In genomic region chr3:56921573-56922571, GRCh38 we compare ENCODE assay signal across 9 cellular contexts.
A peak's percentile ranks its signal among the peaks of the same experiment; 100 is the strongest.
DNase-seq lines count a peak whose midpoint lies in the region; ATAC-seq and TF ChIP-seq lines count a peak whose summit lies in the region.
"Had no signal": no experiment of that assay in that cellular context is flagged by ENCODE, and none has a peak within 500 bp of the region (broad histone marks: within the 10 kb centered on the region; RNA-seq: fewer than 3 reads in every experiment).

No MANE protein-coding gene starts in this region.

- H3K36me3 Mint-ChIP-seq in CD8-positive, alpha-beta T cell = no peaks in the 10 kb centered on the region

- ATAC-seq in CD8-positive, alpha-beta T cell = no peak
- no peak for ATAC-seq in GM18868 (IDR thresholded peaks at IDR 0.05; ENCODE audit: unreplicated experiment)

- CTCF ChIA-PET in CD8-positive, alpha-beta T cell (lab: Charles Lee) = interaction anchor here (0.7 to 1.0 kb wide), 3 partner anchors 67 to 121 kb away, joined by 3 to 6 read pairs (median 4); no protein-coding TSS in a partner anchor

- TF ChIP-seq CTCF in CD8-positive, alpha-beta T cell (IDR thresholded peaks at IDR 0.05) = no peak
- TF ChIP-seq CTCF in foreskin fibroblast (IDR thresholded peaks at IDR 0.05; ENCODE audit: low read depth, low read length) = no peak

- DNase-seq in CD8-positive, alpha-beta T cell = peak in 3 of 7 experiments; percentile 23 to 35 (median 23)
- DNase-seq in OCI-M1 (lab: John Stamatoyannopoulos, UW) (peak; percentile 61), dermis blood vessel endothelial cell (peak; percentile 59), SHP77 (lab: John Stamatoyannopoulos, UW) (no peak), foreskin fibroblast (no peak), G401 (ENCODE audit: low spot score) (no peak)
- DNase-seq: NCI-H526 treated with DMSO at 0.1 percent for 48 hours had no signal

- H3K9ac ChIP-seq in rectal smooth muscle tissue (ENCODE audit: low read length) = no peak overlapping the region

- intact Hi-C loops in CD8-positive, alpha-beta T cell (cut with DNase I, micrococcal nuclease) = no loop called here

- H3K27ac Mint-ChIP-seq in CD8-positive, alpha-beta T cell = peak overlapping the region; percentile 88

- H3K4me3 ChIP-seq in CD8-positive, alpha-beta T cell (ENCODE audit: low read depth, low read length) = peak overlapping the region; percentile 36
- H3K4me3 ChIP-seq in rectal smooth muscle tissue (ENCODE audit: low read length) (peak overlapping the region; percentile 24), foreskin fibroblast (ENCODE audit: low read depth in 1 of 2, low read length in 2 of 2) (no peak overlapping the region)

- peaks cover 87% of the 10 kb centered on the region for H3K4me1 ChIP-seq in CD8-positive, alpha-beta T cell (ENCODE audit: insufficient read depth, low read length)
- H3K4me1 ChIP-seq in rectal smooth muscle tissue (ENCODE audit: control insufficient read depth, insufficient read depth, low read length) = peaks cover 34% of the 10 kb centered on the region

- H3K4me3 Mint-ChIP-seq in CD8-positive, alpha-beta T cell = peak overlapping the region; percentile 78

- H3K27me3 Mint-ChIP-seq in CD8-positive, alpha-beta T cell (ENCODE audit: low read depth) = no peaks in the 10 kb centered on the region

- no peaks in the 10 kb centered on the region for H3K9me3 Mint-ChIP-seq in CD8-positive, alpha-beta T cell

- H3K9me3 ChIP-seq in CD8-positive, alpha-beta T cell (ENCODE audit: low read length) = no peaks in the 10 kb centered on the region

- H3K27ac ChIP-seq in CD8-positive, alpha-beta T cell (ENCODE audit: low read depth, low read length) = peak overlapping the region; percentile 11
- H3K27ac ChIP-seq in rectal smooth muscle tissue (ENCODE audit: low read depth, low read length) = peak overlapping the region; percentile 63

- no peaks in the 10 kb centered on the region for H3K36me3 ChIP-seq in CD8-positive, alpha-beta T cell (ENCODE audit: insufficient read depth, low read length)
- no peaks in the 10 kb centered on the region for H3K36me3 ChIP-seq in rectal smooth muscle tissue (ENCODE audit: control insufficient read depth, insufficient read depth, low read length)

- H3K27me3 ChIP-seq in CD8-positive, alpha-beta T cell (ENCODE audit: insufficient read depth, low read length) = no peaks in the 10 kb centered on the region
- no peaks in the 10 kb centered on the region for H3K27me3 ChIP-seq in rectal smooth muscle tissue (ENCODE audit: control insufficient read depth, insufficient read depth, low read length)

- H3K4me1 Mint-ChIP-seq in CD8-positive, alpha-beta T cell (ENCODE audit: low read depth) = peaks cover 82% of the 10 kb centered on the region

- POLR2A ChIA-PET in CD8-positive, alpha-beta T cell (lab: Charles Lee) = interaction anchor here (0.6 to 1.8 kb wide), 4 partner anchors 19 to 146 kb away, joined by 3 to 8 read pairs (median 6); partner anchors contain the start of gene ARHGEF3

- in situ Hi-C loops in G401 (cut with HindIII; ENCODE audit: low sequenced_read_pairs) = no loop called here

Comparison
In these comparisons a context has a peak if more than half of its experiments do, and no peak if none do; other contexts are left out.
1. DNase-seq: peak in OCI-M1 (single experiment) and dermis blood vessel endothelial cell (single experiment); none in SHP77 (0 of 2), foreskin fibroblast (0 of 2) and G401 (single experiment).
2. H3K4me3 ChIP-seq: peak in CD8-positive, alpha-beta T cell (single experiment) and rectal smooth muscle tissue (single experiment); none in foreskin fibroblast (0 of 2).